ENCODE assay signal across 22 cellular contexts in the genomic region with DNA sequence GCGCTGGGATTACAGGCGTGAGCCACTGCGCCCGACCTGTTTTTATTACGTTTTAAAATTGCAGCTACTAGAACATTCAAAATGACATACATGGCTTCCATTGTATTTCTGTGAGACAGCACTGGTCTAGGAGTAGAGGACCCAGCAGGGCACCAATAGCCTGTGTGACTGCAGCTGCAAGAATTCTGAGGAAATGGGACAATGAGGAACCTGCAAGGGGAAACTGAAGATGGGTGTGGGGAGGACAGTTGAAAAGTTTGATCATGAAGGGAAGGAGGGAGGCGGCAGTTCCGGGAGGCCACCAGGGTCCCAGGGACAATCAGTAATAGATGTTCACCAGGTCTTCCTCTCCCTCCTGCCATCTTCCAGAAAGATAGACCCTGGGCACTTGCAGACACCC. TPM values are rescaled to one million over a fixed set of nuclear protein-coding genes. Genes with fewer than 3 reads are reported as not detected.
DNase-seq lines count a peak whose midpoint lies in the region; ATAC-seq and TF ChIP-seq lines count a peak whose summit lies in the region.
"Had no signal": no experiment of that assay in that cellular context is flagged by ENCODE, and none has a peak within 500 bp of the region (broad histone marks: within the 10 kb centered on the region; RNA-seq: fewer than 3 reads in every experiment).

No MANE protein-coding gene starts in this region.

- intact Hi-C loops in upper lobe of right lung (cut with DNase I) (loop anchor here (10.0 kb wide), 1 partner anchor 123 kb away; no protein-coding TSS in a partner anchor), PC-3 (cut with micrococcal nuclease) (loop anchor here (2.0 kb wide), 1 partner anchor 51 kb away; no protein-coding TSS in a partner anchor)

- peaks cover 7% of the 10 kb centered on the region for H3F3A ChIP-seq in PC-3 (ENCODE audit: low read length, unreplicated experiment)

- H2AFZ ChIP-seq in PC-3 (ENCODE audit: low read length) = no peak overlapping the region
- H2AFZ ChIP-seq: PC-9 had no signal

- CTCF ChIA-PET in PC-3 (lab: Charles Lee) = interaction anchor here (0.5 to 2.3 kb wide), 2 partner anchors 14 to 128 kb away, joined by 6 to 21 read pairs; a partner anchor contains a TSS

- no peak overlapping the region for H3K9ac ChIP-seq in PC-3 (ENCODE audit: low read length)

- ATAC-seq in upper lobe of right lung (peak; percentile 31), PC-3 (no peak), HG03097 (IDR thresholded peaks at IDR 0.05; ENCODE audit: low FRiP score, unreplicated experiment) (no peak)
- ATAC-seq: SK-N-SH treated with all-trans-retinoic acid at 6 μM for 48 hours had no signal

- no peaks in the 10 kb centered on the region for H3K27me3 Mint-ChIP-seq in nephron (ENCODE audit: low read depth)

- no peaks in the 10 kb centered on the region for H3K36me3 Mint-ChIP-seq in nephron (ENCODE audit: low read depth)
- H3K36me3 Mint-ChIP-seq: IgD-negative memory B cell had no signal

- no peaks in the 10 kb centered on the region for H4K20me1 ChIP-seq in PC-3 (ENCODE audit: low read length)

- peak overlapping the region in 2 of 3 experiments; percentile 7 to 78 for H3K27ac Mint-ChIP-seq in nephron

- no peaks in the 10 kb centered on the region for H3K79me2 ChIP-seq in PC-3 (ENCODE audit: low read length)

- DNase-seq in SIG-M5 treated with dmso at 0.1 percent for 504 hours (lab: John Stamatoyannopoulos, UW; ENCODE audit: unreplicated experiment) = peak; percentile 32
- no peak for DNase-seq in SIG-M5 (lab: John Stamatoyannopoulos, UW)
- DNase-seq in SKM-1 treated with dmso at 0.1 percent for 144 hours (lab: John Stamatoyannopoulos, UW; ENCODE audit: unreplicated experiment) = peak; percentile 41
- DNase-seq in upper lobe of right lung = no peak
- no peak for DNase-seq in superior temporal gyrus (ENCODE audit: extremely low spot score)
- no peak for DNase-seq in PC-3
- DNase-seq: 8988T; AML-193; DMS53; EL; GF-D8; NCI-H187 treated with DMSO at 0.1 percent for 48 hours; NCI-H748 treated with DMSO at 0.1 percent for 48 hours; NK-92 treated with Interleukin-12 subunit alpha and Interleukin-12 subunit beta, amount 100 ng/mL, for 24 hours; PC-9; RPMI8226; SHP77 treated with DMSO at 0.1 percent for 48 hours had no signal

- no peaks in the 10 kb centered on the region for H3K9me3 Mint-ChIP-seq in nephron
- H3K9me3 Mint-ChIP-seq: IgD-negative memory B cell had no signal

- H3K27me3 ChIP-seq in upper lobe of right lung (no peaks in the 10 kb centered on the region), PC-3 (ENCODE audit: low read length) (no peaks in the 10 kb centered on the region)

- no peak overlapping the region for H3K4me3 Mint-ChIP-seq in nephron

- no peak overlapping the region for H3K4me3 ChIP-seq in upper lobe of right lung
- H3K4me3 ChIP-seq in PC-3 (ENCODE audit: low read length) = no peak overlapping the region
- H3K4me3 ChIP-seq: PC-9 had no signal

- H3K9me2 ChIP-seq in PC-3 (replicated peaks; ENCODE audit: low read length) = no peaks in the 10 kb centered on the region

- H3K36me3 ChIP-seq in upper lobe of right lung = no peaks in the 10 kb centered on the region
- no peaks in the 10 kb centered on the region for H3K36me3 ChIP-seq in PC-3 (ENCODE audit: low read depth, low read length)

- BruUV-seq in PC-3 (replicated peaks; lab: Mats Ljungman, UMichigan) = no TSS peak

- H3K4me1 ChIP-seq in upper lobe of right lung (peaks cover 7% of the 10 kb centered on the region), PC-3 (ENCODE audit: insufficient read depth, low read length) (peaks cover 42% of the 10 kb centered on the region)

- H3K27ac ChIP-seq in upper lobe of right lung (no peak overlapping the region), PC-3 (ENCODE audit: low read length) (no peak overlapping the region)
- H3K27ac ChIP-seq: C4-2B, PC-9 had no signal

- H3K9me3 ChIP-seq in upper lobe of right lung (no peaks in the 10 kb centered on the region), PC-3 (ENCODE audit: low read length) (no peaks in the 10 kb centered on the region)

- POLR2A ChIA-PET in PC-3 (lab: Charles Lee; ENCODE audit: unreplicated experiment) = no interaction called here

- no peak overlapping the region for H3K4me2 ChIP-seq in PC-3 (ENCODE audit: low read length)
- H3K4me2 ChIP-seq: PC-9 had no signal

- TF ChIP-seq CTCF in nephron (IDR thresholded peaks at IDR 0.05; ENCODE audit: unreplicated experiment in 3 of 3) = no peak
- TF ChIP-seq CTCF in upper lobe of right lung (IDR thresholded peaks at IDR 0.05) = no peak
- TF ChIP-seq CTCF in PC-3 (conservative IDR thresholded peaks at IDR 0.05; ENCODE audit: low read depth, low read length) = no peak

- peaks cover 62% of the 10 kb centered on the region for H3K4me1 Mint-ChIP-seq in nephron

RNA-seq across cellular contexts. Expression of a gene that starts 13.9 kb away (rescaled TPM):
- total RNA-seq in upper lobe of right lung = 69.9 TPM
- 86.2 and 114 TPM in 2 replicates for total RNA-seq in PC-3 (2014; rRNA removed)

RNA-seq across cellular contexts. Expression of a gene that starts 16.6 kb away (rescaled TPM):
- total RNA-seq in upper lobe of right lung (59.4 TPM), PC-3 (2014; rRNA removed) (not detected in 2 replicates)
- total RNA-seq: PC-9 had no signal

RNA-seq across cellular contexts. Expression of a gene that starts 33.0 kb away (rescaled TPM):
- total RNA-seq in upper lobe of right lung (5.6 TPM), PC-3 (2014; rRNA removed) (30.7 and 45.2 TPM in 2 replicates)

Comparison
In these comparisons a context has a peak if more than half of its experiments do, and no peak if none do; other contexts are left out.
1. DNase-seq: peak in SIG-M5 treated with dmso at 0.1 percent for 504 hours (single experiment) and SKM-1 treated with dmso at 0.1 percent for 144 hours (single experiment); none in SIG-M5 (single experiment), upper lobe of right lung (single experiment), superior temporal gyrus (single experiment) and PC-3 (single experiment).
2. RNA of a gene that starts 16.6 kb away (total RNA-seq): 59.4 TPM in upper lobe of right lung (single experiment); not detected in PC-3; every median in the first group is over 10 times any median in the second.